ENCODE assay signal across 1 cellular context in genomic region chr4:44725861-44726820, GRCh38.
TF ChIP-seq lines count a peak whose summit lies in the region.

Gene GNPDA2, minus strand, starts transcription at chr4:44726556. Its CDS starts 4,349 bp downstream, at chr4:44722207.

TF ChIP-seq in K562, 482 proteins besides CTCF, POLR2A, EP300 and RAD21 (continued from another document and continues in another):
- TF ChIP-seq, protein P1, sequence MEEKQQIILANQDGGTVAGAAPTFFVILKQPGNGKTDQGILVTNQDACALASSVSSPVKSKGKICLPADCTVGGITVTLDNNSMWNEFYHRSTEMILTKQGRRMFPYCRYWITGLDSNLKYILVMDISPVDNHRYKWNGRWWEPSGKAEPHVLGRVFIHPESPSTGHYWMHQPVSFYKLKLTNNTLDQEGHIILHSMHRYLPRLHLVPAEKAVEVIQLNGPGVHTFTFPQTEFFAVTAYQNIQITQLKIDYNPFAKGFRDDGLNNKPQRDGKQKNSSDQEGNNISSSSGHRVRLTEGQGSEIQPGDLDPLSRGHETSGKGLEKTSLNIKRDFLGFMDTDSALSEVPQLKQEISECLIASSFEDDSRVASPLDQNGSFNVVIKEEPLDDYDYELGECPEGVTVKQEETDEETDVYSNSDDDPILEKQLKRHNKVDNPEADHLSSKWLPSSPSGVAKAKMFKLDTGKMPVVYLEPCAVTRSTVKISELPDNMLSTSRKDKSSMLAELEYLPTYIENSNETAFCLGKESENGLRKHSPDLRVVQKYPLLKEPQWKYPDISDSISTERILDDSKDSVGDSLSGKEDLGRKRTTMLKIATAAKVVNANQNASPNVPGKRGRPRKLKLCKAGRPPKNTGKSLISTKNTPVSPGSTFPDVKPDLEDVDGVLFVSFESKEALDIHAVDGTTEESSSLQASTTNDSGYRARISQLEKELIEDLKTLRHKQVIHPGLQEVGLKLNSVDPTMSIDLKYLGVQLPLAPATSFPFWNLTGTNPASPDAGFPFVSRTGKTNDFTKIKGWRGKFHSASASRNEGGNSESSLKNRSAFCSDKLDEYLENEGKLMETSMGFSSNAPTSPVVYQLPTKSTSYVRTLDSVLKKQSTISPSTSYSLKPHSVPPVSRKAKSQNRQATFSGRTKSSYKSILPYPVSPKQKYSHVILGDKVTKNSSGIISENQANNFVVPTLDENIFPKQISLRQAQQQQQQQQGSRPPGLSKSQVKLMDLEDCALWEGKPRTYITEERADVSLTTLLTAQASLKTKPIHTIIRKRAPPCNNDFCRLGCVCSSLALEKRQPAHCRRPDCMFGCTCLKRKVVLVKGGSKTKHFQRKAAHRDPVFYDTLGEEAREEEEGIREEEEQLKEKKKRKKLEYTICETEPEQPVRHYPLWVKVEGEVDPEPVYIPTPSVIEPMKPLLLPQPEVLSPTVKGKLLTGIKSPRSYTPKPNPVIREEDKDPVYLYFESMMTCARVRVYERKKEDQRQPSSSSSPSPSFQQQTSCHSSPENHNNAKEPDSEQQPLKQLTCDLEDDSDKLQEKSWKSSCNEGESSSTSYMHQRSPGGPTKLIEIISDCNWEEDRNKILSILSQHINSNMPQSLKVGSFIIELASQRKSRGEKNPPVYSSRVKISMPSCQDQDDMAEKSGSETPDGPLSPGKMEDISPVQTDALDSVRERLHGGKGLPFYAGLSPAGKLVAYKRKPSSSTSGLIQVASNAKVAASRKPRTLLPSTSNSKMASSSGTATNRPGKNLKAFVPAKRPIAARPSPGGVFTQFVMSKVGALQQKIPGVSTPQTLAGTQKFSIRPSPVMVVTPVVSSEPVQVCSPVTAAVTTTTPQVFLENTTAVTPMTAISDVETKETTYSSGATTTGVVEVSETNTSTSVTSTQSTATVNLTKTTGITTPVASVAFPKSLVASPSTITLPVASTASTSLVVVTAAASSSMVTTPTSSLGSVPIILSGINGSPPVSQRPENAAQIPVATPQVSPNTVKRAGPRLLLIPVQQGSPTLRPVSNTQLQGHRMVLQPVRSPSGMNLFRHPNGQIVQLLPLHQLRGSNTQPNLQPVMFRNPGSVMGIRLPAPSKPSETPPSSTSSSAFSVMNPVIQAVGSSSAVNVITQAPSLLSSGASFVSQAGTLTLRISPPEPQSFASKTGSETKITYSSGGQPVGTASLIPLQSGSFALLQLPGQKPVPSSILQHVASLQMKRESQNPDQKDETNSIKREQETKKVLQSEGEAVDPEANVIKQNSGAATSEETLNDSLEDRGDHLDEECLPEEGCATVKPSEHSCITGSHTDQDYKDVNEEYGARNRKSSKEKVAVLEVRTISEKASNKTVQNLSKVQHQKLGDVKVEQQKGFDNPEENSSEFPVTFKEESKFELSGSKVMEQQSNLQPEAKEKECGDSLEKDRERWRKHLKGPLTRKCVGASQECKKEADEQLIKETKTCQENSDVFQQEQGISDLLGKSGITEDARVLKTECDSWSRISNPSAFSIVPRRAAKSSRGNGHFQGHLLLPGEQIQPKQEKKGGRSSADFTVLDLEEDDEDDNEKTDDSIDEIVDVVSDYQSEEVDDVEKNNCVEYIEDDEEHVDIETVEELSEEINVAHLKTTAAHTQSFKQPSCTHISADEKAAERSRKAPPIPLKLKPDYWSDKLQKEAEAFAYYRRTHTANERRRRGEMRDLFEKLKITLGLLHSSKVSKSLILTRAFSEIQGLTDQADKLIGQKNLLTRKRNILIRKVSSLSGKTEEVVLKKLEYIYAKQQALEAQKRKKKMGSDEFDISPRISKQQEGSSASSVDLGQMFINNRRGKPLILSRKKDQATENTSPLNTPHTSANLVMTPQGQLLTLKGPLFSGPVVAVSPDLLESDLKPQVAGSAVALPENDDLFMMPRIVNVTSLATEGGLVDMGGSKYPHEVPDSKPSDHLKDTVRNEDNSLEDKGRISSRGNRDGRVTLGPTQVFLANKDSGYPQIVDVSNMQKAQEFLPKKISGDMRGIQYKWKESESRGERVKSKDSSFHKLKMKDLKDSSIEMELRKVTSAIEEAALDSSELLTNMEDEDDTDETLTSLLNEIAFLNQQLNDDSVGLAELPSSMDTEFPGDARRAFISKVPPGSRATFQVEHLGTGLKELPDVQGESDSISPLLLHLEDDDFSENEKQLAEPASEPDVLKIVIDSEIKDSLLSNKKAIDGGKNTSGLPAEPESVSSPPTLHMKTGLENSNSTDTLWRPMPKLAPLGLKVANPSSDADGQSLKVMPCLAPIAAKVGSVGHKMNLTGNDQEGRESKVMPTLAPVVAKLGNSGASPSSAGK (IDR thresholded peaks at IDR 0.05), result peak; percentile 96
- TF ChIP-seq RUNX1 (IDR thresholded peaks at IDR 0.05; ENCODE audit: low read depth), result no peak
- TF ChIP-seq, protein P2, sequence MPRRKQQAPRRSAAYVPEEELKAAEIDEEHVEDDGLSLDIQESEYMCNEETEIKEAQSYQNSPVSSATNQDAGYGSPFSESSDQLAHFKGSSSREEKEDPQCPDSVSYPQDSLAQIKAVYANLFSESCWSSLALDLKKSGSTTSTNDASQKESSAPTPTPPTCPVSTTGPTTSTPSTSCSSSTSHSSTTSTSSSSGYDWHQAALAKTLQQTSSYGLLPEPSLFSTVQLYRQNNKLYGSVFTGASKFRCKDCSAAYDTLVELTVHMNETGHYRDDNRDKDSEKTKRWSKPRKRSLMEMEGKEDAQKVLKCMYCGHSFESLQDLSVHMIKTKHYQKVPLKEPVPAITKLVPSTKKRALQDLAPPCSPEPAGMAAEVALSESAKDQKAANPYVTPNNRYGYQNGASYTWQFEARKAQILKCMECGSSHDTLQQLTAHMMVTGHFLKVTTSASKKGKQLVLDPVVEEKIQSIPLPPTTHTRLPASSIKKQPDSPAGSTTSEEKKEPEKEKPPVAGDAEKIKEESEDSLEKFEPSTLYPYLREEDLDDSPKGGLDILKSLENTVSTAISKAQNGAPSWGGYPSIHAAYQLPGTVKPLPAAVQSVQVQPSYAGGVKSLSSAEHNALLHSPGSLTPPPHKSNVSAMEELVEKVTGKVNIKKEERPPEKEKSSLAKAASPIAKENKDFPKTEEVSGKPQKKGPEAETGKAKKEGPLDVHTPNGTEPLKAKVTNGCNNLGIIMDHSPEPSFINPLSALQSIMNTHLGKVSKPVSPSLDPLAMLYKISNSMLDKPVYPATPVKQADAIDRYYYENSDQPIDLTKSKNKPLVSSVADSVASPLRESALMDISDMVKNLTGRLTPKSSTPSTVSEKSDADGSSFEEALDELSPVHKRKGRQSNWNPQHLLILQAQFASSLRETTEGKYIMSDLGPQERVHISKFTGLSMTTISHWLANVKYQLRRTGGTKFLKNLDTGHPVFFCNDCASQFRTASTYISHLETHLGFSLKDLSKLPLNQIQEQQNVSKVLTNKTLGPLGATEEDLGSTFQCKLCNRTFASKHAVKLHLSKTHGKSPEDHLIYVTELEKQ (CRISPR knock-in tag; IDR thresholded peaks at IDR 0.05), result no peak
- TF ChIP-seq NCOA6 (IDR thresholded peaks at IDR 0.05), result no peak
- TF ChIP-seq ATF4 (CRISPR knock-in tag; IDR thresholded peaks at IDR 0.05), result no peak
- peak; percentile 67 for TF ChIP-seq EP400 (IDR thresholded peaks at IDR 0.05)
- TF ChIP-seq POLR2AphosphoS5 (IDR thresholded peaks at IDR 0.05; ENCODE audit: control insufficient read depth, insufficient read depth, low read depth, low read length), result peak; percentile 73; the same call in 1 of the 2 replicates
- TF ChIP-seq SMARCE1 (IDR thresholded peaks at IDR 0.05), result no peak
- TF ChIP-seq HDAC2 (IDR thresholded peaks at IDR 0.05), result no peak
- no peak for TF ChIP-seq XRCC4 (IDR thresholded peaks at IDR 0.05; ENCODE audit: extremely low read depth, insufficient read depth, insufficient read length)
- TF ChIP-seq NEUROD1 (IDR thresholded peaks at IDR 0.05; ENCODE audit: borderline replicate concordance, low read depth, low read length, partially characterized antibody), result peak; percentile 35
- TF ChIP-seq, protein P3, sequence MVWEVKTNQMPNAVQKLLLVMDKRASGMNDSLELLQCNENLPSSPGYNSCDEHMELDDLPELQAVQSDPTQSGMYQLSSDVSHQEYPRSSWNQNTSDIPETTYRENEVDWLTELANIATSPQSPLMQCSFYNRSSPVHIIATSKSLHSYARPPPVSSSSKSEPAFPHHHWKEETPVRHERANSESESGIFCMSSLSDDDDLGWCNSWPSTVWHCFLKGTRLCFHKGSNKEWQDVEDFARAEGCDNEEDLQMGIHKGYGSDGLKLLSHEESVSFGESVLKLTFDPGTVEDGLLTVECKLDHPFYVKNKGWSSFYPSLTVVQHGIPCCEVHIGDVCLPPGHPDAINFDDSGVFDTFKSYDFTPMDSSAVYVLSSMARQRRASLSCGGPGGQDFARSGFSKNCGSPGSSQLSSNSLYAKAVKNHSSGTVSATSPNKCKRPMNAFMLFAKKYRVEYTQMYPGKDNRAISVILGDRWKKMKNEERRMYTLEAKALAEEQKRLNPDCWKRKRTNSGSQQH (CRISPR knock-in tag; IDR thresholded peaks at IDR 0.05), result no peak
- peak; percentile 74 for TF ChIP-seq MYC (IDR thresholded peaks at IDR 0.05; ENCODE audit: low read depth, low read length)
- TF ChIP-seq MYC (CRISPR knock-in tag; IDR thresholded peaks at IDR 0.05; ENCODE audit: borderline replicate concordance, low read depth), result peak; percentile 41; the same call in 1 of the 2 replicates
- TF ChIP-seq NR0B1 (IDR thresholded peaks at IDR 0.05; ENCODE audit: partially characterized antibody), result no peak
- no peak for TF ChIP-seq CREBBP (IDR thresholded peaks at IDR 0.05; ENCODE audit: low read depth, low read length)
- TF ChIP-seq KLF16 (IDR thresholded peaks at IDR 0.05), result no peak
- TF ChIP-seq, protein P4, sequence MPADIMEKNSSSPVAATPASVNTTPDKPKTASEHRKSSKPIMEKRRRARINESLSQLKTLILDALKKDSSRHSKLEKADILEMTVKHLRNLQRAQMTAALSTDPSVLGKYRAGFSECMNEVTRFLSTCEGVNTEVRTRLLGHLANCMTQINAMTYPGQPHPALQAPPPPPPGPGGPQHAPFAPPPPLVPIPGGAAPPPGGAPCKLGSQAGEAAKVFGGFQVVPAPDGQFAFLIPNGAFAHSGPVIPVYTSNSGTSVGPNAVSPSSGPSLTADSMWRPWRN (IDR thresholded peaks at IDR 0.05; ENCODE audit: low read depth), result no peak
- TF ChIP-seq, protein P5, sequence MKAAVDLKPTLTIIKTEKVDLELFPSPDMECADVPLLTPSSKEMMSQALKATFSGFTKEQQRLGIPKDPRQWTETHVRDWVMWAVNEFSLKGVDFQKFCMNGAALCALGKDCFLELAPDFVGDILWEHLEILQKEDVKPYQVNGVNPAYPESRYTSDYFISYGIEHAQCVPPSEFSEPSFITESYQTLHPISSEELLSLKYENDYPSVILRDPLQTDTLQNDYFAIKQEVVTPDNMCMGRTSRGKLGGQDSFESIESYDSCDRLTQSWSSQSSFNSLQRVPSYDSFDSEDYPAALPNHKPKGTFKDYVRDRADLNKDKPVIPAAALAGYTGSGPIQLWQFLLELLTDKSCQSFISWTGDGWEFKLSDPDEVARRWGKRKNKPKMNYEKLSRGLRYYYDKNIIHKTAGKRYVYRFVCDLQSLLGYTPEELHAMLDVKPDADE (conservative IDR thresholded peaks at IDR 0.05; ENCODE audit: control insufficient read depth, low read depth, low read length), result no peak
- no peak for TF ChIP-seq STAT5A (IDR thresholded peaks at IDR 0.05; ENCODE audit: borderline replicate concordance, low read length)
- TF ChIP-seq YY1 (IDR thresholded peaks at IDR 0.05; ENCODE audit: borderline replicate concordance in 1 of 3, control insufficient read depth in 1 of 3, extremely low read depth in 1 of 3, insufficient read depth in 3 of 3, insufficient read length in 1 of 3, insufficient replicate concordance in 2 of 3, low read depth in 1 of 3, low read length in 2 of 3), result peak in 2 of 3 experiments; percentile 17 to 50
- TF ChIP-seq PTTG1 (tag; IDR thresholded peaks at IDR 0.05; ENCODE audit: low read depth), result no peak
- no peak for TF ChIP-seq ZNF584 (CRISPR knock-in tag; IDR thresholded peaks at IDR 0.05; ENCODE audit: low read depth)
- peak; percentile 70 for TF ChIP-seq ZFX (CRISPR knock-in tag; IDR thresholded peaks at IDR 0.05)
- TF ChIP-seq, protein P6, sequence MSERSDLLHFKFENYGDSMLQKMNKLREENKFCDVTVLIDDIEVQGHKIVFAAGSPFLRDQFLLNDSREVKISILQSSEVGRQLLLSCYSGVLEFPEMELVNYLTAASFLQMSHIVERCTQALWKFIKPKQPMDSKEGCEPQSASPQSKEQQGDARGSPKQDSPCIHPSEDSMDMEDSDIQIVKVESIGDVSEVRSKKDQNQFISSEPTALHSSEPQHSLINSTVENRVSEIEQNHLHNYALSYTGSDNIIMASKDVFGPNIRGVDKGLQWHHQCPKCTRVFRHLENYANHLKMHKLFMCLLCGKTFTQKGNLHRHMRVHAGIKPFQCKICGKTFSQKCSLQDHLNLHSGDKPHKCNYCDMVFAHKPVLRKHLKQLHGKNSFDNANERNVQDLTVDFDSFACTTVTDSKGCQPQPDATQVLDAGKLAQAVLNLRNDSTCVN (CRISPR knock-in tag; IDR thresholded peaks at IDR 0.05), result no peak
- TF ChIP-seq PCBP2 (IDR thresholded peaks at IDR 0.05; ENCODE audit: low read depth, low read length, poor library complexity, severe bottlenecking), result no peak
- TF ChIP-seq ZNF175 (CRISPR knock-in tag; IDR thresholded peaks at IDR 0.05; ENCODE audit: low read depth), result no peak
- no peak for TF ChIP-seq ZNF354B (CRISPR knock-in tag; IDR thresholded peaks at IDR 0.05)
- no peak for TF ChIP-seq ELF4 (CRISPR knock-in tag; IDR thresholded peaks at IDR 0.05)
- no peak for TF ChIP-seq ZFP30 (CRISPR knock-in tag; IDR thresholded peaks at IDR 0.05; ENCODE audit: borderline replicate concordance)
- TF ChIP-seq MYBL2 (IDR thresholded peaks at IDR 0.05; ENCODE audit: low read depth), result no peak
- no peak for TF ChIP-seq MYBL2 (CRISPR knock-in tag; IDR thresholded peaks at IDR 0.05; ENCODE audit: borderline replicate concordance)
- TF ChIP-seq SUPT5H (IDR thresholded peaks at IDR 0.05), result peak; percentile 78
